7 cellular contexts compared by ENCODE assay signal in the genomic region with DNA sequence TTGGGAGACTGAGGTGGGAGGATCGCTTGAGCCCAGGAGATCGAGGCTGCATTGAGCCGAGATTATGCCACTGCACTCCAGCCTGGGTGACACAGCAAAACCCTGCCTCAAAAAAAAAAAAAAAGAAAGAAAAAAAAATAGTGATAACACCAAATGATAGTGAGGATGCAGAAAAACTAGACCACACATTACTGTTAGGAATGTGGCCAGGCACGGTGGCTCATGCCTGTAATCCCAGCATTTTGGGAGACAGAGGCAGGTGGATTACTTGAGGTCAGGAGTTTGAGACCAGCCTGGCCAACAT. TPM values are rescaled to one million over a fixed set of nuclear protein-coding genes. Genes with fewer than 3 reads are reported as not detected.
"Had no signal": no experiment of that assay in that cellular context is flagged by ENCODE, and none has a peak within 500 bp of the region (broad histone marks: within the 10 kb centered on the region; RNA-seq: fewer than 3 reads in every experiment).

No MANE protein-coding gene starts in this region.

RNA-seq across cellular contexts. Expression of a gene that starts 40.7 kb away (rescaled TPM):
- total RNA-seq: GM23248, H4, H7, HepG2, HFFc6, HT1080 had no signal
- polyA plus RNA-seq: GM23248, HepG2, IgD-negative memory B cell had no signal
